Comparison of ENCODE assay signal across 8 cellular contexts in genomic region chr3:171187706-171188290, GRCh38.
DNase-seq lines count a peak whose midpoint lies in the region; ATAC-seq and TF ChIP-seq lines count a peak whose summit lies in the region.

No MANE protein-coding gene starts in this region.

- DNase-seq in NOMO-1 treated with DMSO at 0.1 percent for 48 hours (lab: John Stamatoyannopoulos, UW; ENCODE audit: unreplicated experiment): peak; percentile 26
- DNase-seq in NOMO-1 treated with dmso at 0.1 percent for 144 hours (lab: John Stamatoyannopoulos, UW; ENCODE audit: unreplicated experiment): no peak
- peak; percentile 82 for DNase-seq in NCI-H82 (lab: John Stamatoyannopoulos, UW)
- DNase-seq in choroid plexus epithelial cell (ENCODE audit: low read depth): peak; percentile 69
- peak; percentile 76 for DNase-seq in medulla oblongata (ENCODE audit: extremely low spot score)
- DNase-seq in activated effector memory CD4-positive, alpha-beta T cell treated with anti-CD3 and anti-CD28 coated beads, Interleukin-2, amount 50 U/mL, for 16 hours: no peak
- DNase-seq in UCSD-AML1 (lab: John Stamatoyannopoulos, UW; ENCODE audit: unreplicated experiment): no peak

- peak; percentile 79 for TF ChIP-seq CTCF in choroid plexus epithelial cell (conservative IDR thresholded peaks at IDR 0.05; ENCODE audit: low read depth, low read length)

- H3K4me3 ChIP-seq in choroid plexus epithelial cell (ENCODE audit: low read depth, low read length): no peak overlapping the region

- ATAC-seq in HG02840 (IDR thresholded peaks at IDR 0.05; ENCODE audit: low FRiP score, unreplicated experiment): peak; percentile 45

Comparison
In these comparisons a context has a peak if more than half of its experiments do, and no peak if none do; other contexts are left out.
1. DNase-seq: peak in NOMO-1 treated with DMSO at 0.1 percent for 48 hours (single experiment), NCI-H82 (single experiment), choroid plexus epithelial cell (single experiment) and medulla oblongata (single experiment); none in NOMO-1 treated with dmso at 0.1 percent for 144 hours (single experiment), activated effector memory CD4-positive, alpha-beta T cell treated with anti-CD3 and anti-CD28 coated beads, Interleukin-2, amount 50 U/mL, for 16 hours (single experiment) and UCSD-AML1 (single experiment).